In genomic region chr12:49296836-49297694, GRCh38 we compare ENCODE assay signal across 8 cellular contexts. TPM values are rescaled to one million over a fixed set of nuclear protein-coding genes. Genes with fewer than 3 reads are reported as not detected.
DNase-seq lines count a peak whose midpoint lies in the region; ATAC-seq and TF ChIP-seq lines count a peak whose summit lies in the region.

No MANE protein-coding gene starts in this region.

- H3K9ac ChIP-seq in adipocyte (ENCODE audit: low read length): no peak overlapping the region

- no peaks in the 10 kb centered on the region for H3K9me3 Mint-ChIP-seq in GM23338

- peak overlapping the region; percentile 99 for H2AFZ ChIP-seq in GM23338

- H3K9me2 ChIP-seq in GM23338 (ENCODE audit: insufficient read depth): no peaks in the 10 kb centered on the region

- H3K27me3 ChIP-seq in GM23338 (ENCODE audit: insufficient read depth) (peaks cover 76% of the 10 kb centered on the region), adipocyte (replicated peaks; ENCODE audit: control insufficient read depth, insufficient read depth, low read length) (peaks cover 48% of the 10 kb centered on the region), left lung (peaks cover 45 to 90% of the 10 kb centered on the region in 2 donors), upper lobe of left lung (peaks cover 0 to 42% (median 34%) of the 10 kb centered on the region in 4 donors)

- no peaks in the 10 kb centered on the region for H4K20me1 ChIP-seq in GM23338 (replicated peaks; ENCODE audit: insufficient read depth)

- peaks cover 25% of the 10 kb centered on the region for H3K4me1 ChIP-seq in GM23338 (ENCODE audit: insufficient read depth)
- H3K4me1 ChIP-seq in adipocyte (ENCODE audit: control insufficient read depth, insufficient read depth, low read length): peaks cover 3% of the 10 kb centered on the region
- peaks cover 20 to 22% of the 10 kb centered on the region in 2 donors for H3K4me1 ChIP-seq in left lung
- H3K4me1 ChIP-seq in upper lobe of left lung: peaks cover 21 to 46% (median 29%) of the 10 kb centered on the region in 4 donors

- H3K4me3 Mint-ChIP-seq in GM23338: peak overlapping the region; percentile 63

- H3K4me3 ChIP-seq in AG09309 (ENCODE audit: control insufficient read depth, low read depth, low read length) (peak overlapping the region; percentile 8), GM23338 (peak overlapping the region; percentile 68), adipocyte (ENCODE audit: low read length) (no peak overlapping the region), left lung (peak overlapping the region in 1 of 2 donors; percentile 20), upper lobe of left lung (peak overlapping the region; percentile 6 to 27 (median 12))

- no peaks in the 10 kb centered on the region for H3K79me2 ChIP-seq in GM23338 (replicated peaks; ENCODE audit: insufficient read depth)

- TF ChIP-seq CTCF in AG09309 (IDR thresholded peaks at IDR 0.05; ENCODE audit: control insufficient read depth, insufficient read depth, low read depth, low read length, missing control alignments) (no peak), GM23338 (conservative IDR thresholded peaks at IDR 0.05; ENCODE audit: low read depth in 2 of 2) (peak; percentile 44 to 51), left lung (IDR thresholded peaks at IDR 0.05) (no peak), upper lobe of left lung (IDR thresholded peaks at IDR 0.05) (peak in 5 of 6 experiments; percentile 5 to 28 (median 23))

- H3K4me1 Mint-ChIP-seq in GM23338: peaks cover 22% of the 10 kb centered on the region; the same call in 2 of the 3 replicates

- H3K4me2 ChIP-seq in GM23338: peak overlapping the region; percentile 87

- TF ChIP-seq EP300 in upper lobe of left lung (IDR thresholded peaks at IDR 0.05): no peak

- H3K27me3 Mint-ChIP-seq in GM23338 (ENCODE audit: insufficient read depth, low read depth, poor library complexity): peaks cover 73% of the 10 kb centered on the region

- H3K27ac ChIP-seq in GM23338 (ENCODE audit: low read depth): no peak overlapping the region
- no peak overlapping the region for H3K27ac ChIP-seq in left lung
- H3K27ac ChIP-seq in upper lobe of left lung: no peak overlapping the region

- no peak for TF ChIP-seq POLR2A in upper lobe of left lung (IDR thresholded peaks at IDR 0.05)

- peaks cover 9% of the 10 kb centered on the region; the same call in 1 of the 2 replicates for H3F3A ChIP-seq in GM23338 (replicated peaks; ENCODE audit: low read depth)

- H3K27ac Mint-ChIP-seq in GM23338: no peak overlapping the region

- peak; percentile 56 for ATAC-seq in GM23338
- peak; percentile 76 for ATAC-seq in left lung
- peak in 1 of 2 donors; percentile 43 for ATAC-seq in upper lobe of left lung (ENCODE audit: low FRiP score in 2 of 2)

- H3K9me3 ChIP-seq in adipocyte (ENCODE audit: control insufficient read depth, low read length) (no peaks in the 10 kb centered on the region), left lung (no peaks in the 10 kb centered on the region), upper lobe of left lung (no peaks in the 10 kb centered on the region)

- H3K36me3 ChIP-seq in GM23338 (ENCODE audit: insufficient read depth) (no peaks in the 10 kb centered on the region), adipocyte (ENCODE audit: control insufficient read depth, insufficient read depth, low read length, severe bottlenecking) (no peaks in the 10 kb centered on the region), left lung (no peaks in the 10 kb centered on the region), upper lobe of left lung (no peaks in the 10 kb centered on the region)

- WGBS in upper lobe of left lung, 2 donors: 7 to 12% methylated on average over 33 to 45 of the region's 77 CpGs

- DNase-seq in AG09309 (ENCODE audit: low read depth) (no peak), GM23338 (ENCODE audit: low spot score) (peak; percentile 84), OCI-M1 (lab: John Stamatoyannopoulos, UW) (peak; percentile 62), adipocyte (ENCODE audit: low read depth) (peak; percentile 55), left lung (peak; percentile 52 to 84), upper lobe of left lung (peak; percentile 49 to 82), T1000 (lab: John Stamatoyannopoulos, UW) (no peak), GM19238 (ENCODE audit: insufficient read length, low spot score) (no peak)

- intact Hi-C loops in left lung (cut with DNase I): no loop called here

- H3K36me3 Mint-ChIP-seq in GM23338 (ENCODE audit: low read depth): no peaks in the 10 kb centered on the region; the same call in 2 of the 3 replicates

TF ChIP-seq in GM23338, 12 proteins besides CTCF, POLR2A, EP300 and RAD21:
- TF ChIP-seq EZH2phosphoT487 (IDR thresholded peaks at IDR 0.05; ENCODE audit: unreplicated experiment): peak; percentile 42
- TF ChIP-seq POLR2AphosphoS5 (IDR thresholded peaks at IDR 0.05; ENCODE audit: low read depth): no peak
- TF ChIP-seq EZH2 (IDR thresholded peaks at IDR 0.05; ENCODE audit: low read depth, unreplicated experiment): peak; percentile 74
- no peak for TF ChIP-seq JUNB (IDR thresholded peaks at IDR 0.05; ENCODE audit: unreplicated experiment)

RNA-seq across cellular contexts. Expression of gene PRPH, which starts 2.1 kb away (rescaled TPM):
- total RNA-seq in GM23338 (2014; rRNA removed; shearing (Covaris generic)): 0.24 and 0.62 TPM in 2 replicates
- 0.36 and 0.43 TPM in 2 replicates for polyA plus RNA-seq in GM23338 (2016; fragmentation: Nextera tagmentation; extraction: Ambion mirVana)
- total RNA-seq in left lung: under 1 TPM in 1 of 2 donors, not detected in 1; 0.26 TPM
- total RNA-seq in upper lobe of left lung: 1 to 10 TPM in 1 of 6 donors, under 1 TPM in 1, not detected in 4; 0.27 to 1.2 TPM

RNA-seq across cellular contexts. Expression of gene TROAP, which starts 26.0 kb away (rescaled TPM):
- 27.6 and 46.4 TPM in 2 replicates for total RNA-seq in GM23338 (2014; rRNA removed; shearing (Covaris generic))
- 44.7 and 47.5 TPM in 2 replicates for polyA plus RNA-seq in GM23338 (2016; fragmentation: Nextera tagmentation; extraction: Ambion mirVana)
- 1 to 10 TPM; 2.4 to 8.0 TPM for total RNA-seq in left lung
- 1 to 10 TPM in 3 of 6 donors, under 1 TPM in 1, not detected in 2; 0.86 to 3.3 (median 3.0) TPM for total RNA-seq in upper lobe of left lung

RNA-seq across cellular contexts. Expression of gene TUBA1C, which starts 32.2 kb away (rescaled TPM):
- total RNA-seq in GM23338 (2014; rRNA removed; shearing (Covaris generic)): 608 and 728 TPM in 2 replicates
- 187 and 191 TPM in 2 replicates for polyA plus RNA-seq in GM23338 (2016; fragmentation: Nextera tagmentation; extraction: Ambion mirVana)
- 100 to 1,000 TPM; 153 to 235 TPM for total RNA-seq in left lung
- total RNA-seq in upper lobe of left lung: 100 to 1,000 TPM in 4 of 6 donors, 10 to 100 TPM in 2; 50.3 to 375 (median 108) TPM

RNA-seq across cellular contexts. Expression of gene C1QL4, which starts 39.9 kb away (rescaled TPM):
- 0.12 TPM in 1 of 2 replicates, not detected in the other for total RNA-seq in GM23338 (2014; rRNA removed; shearing (Covaris generic))
- not detected in 2 replicates for polyA plus RNA-seq in GM23338 (2016; fragmentation: Nextera tagmentation; extraction: Ambion mirVana)
- total RNA-seq in left lung (not detected), upper lobe of left lung (not detected)

RNA-seq across cellular contexts. Expression of gene DNAJC22, which starts 49.6 kb away (rescaled TPM):
- total RNA-seq in GM23338 (2014; rRNA removed; shearing (Covaris generic)): 0.10 TPM in 1 of 2 replicates, not detected in the other
- not detected in 2 replicates for polyA plus RNA-seq in GM23338 (2016; fragmentation: Nextera tagmentation; extraction: Ambion mirVana)
- total RNA-seq in left lung (1 to 10 TPM in 1 of 2 donors, under 1 TPM in 1; 0.21 to 2.7 TPM), upper lobe of left lung (under 1 TPM in 4 of 6 donors, not detected in 2; 0.15 to 0.59 (median 0.38) TPM)

Comparison
In these comparisons a context has a peak if more than half of its experiments do, and no peak if none do; other contexts are left out.
1. DNase-seq: peak in GM23338 (single experiment), OCI-M1 (single experiment), adipocyte (single experiment), left lung (2 of 2) and upper lobe of left lung (2 of 2); none in AG09309 (single experiment), T1000 (single experiment) and GM19238 (single experiment).
2. CTCF ChIP-seq: peak in GM23338 (2 of 2) and upper lobe of left lung (5 of 6); none in AG09309 (single experiment) and left lung (0 of 2).